8 cellular contexts compared by ENCODE assay signal in genomic region chr9:104968025-104968982, GRCh38. TPM values are rescaled to one million over a fixed set of nuclear protein-coding genes. Genes with fewer than 3 reads are reported as not detected.
A peak's percentile ranks its signal among the peaks of the same experiment; 100 is the strongest.
DNase-seq lines count a peak whose midpoint lies in the region; ATAC-seq and FAIRE-seq lines count a peak whose summit lies in the region.

No MANE protein-coding gene starts in this region.

- CTCF ChIA-PET in naive thymus-derived CD4-positive, alpha-beta T cell (lab: Charles Lee): no interaction called here

- H3K27ac ChIP-seq in KOPT-K1 (ENCODE audit: low read depth, low read length, poor library complexity, severe bottlenecking): peak overlapping the region; percentile 91
- peak overlapping the region; percentile 69 for H3K27ac ChIP-seq in naive thymus-derived CD4-positive, alpha-beta T cell (ENCODE audit: low read depth, low read length)

- peaks cover 12 to 25% (median 17%) of the 10 kb centered on the region in 7 donors for H3K4me1 Mint-ChIP-seq in naive thymus-derived CD4-positive, alpha-beta T cell
- peaks cover 14% of the 10 kb centered on the region for H3K4me1 Mint-ChIP-seq in stimulated activated effector memory CD8-positive, alpha-beta T cell treated with anti-CD3 and anti-CD28 coated beads, Interleukin-12 subunit alpha, Interleukin-12 subunit beta, amount 100 ng/mL, for 72 hours

- H3K27me3 Mint-ChIP-seq in naive thymus-derived CD4-positive, alpha-beta T cell: peaks cover 0 to 30% (median 0%) of the 10 kb centered on the region in 5 donors

- ATAC-seq in GM21825 (IDR thresholded peaks at IDR 0.05; ENCODE audit: unreplicated experiment): peak; percentile 99
- ATAC-seq in naive thymus-derived CD4-positive, alpha-beta T cell: peak; percentile 99
- ATAC-seq in stimulated activated effector memory CD8-positive, alpha-beta T cell treated with anti-CD3 and anti-CD28 coated beads, Interleukin-12 subunit alpha, Interleukin-12 subunit beta, amount 100 ng/mL, for 72 hours: peak; percentile 98

- H3K9me3 ChIP-seq in KOPT-K1 (ENCODE audit: insufficient read depth, low read length, poor library complexity, severe bottlenecking): no peaks in the 10 kb centered on the region
- no peaks in the 10 kb centered on the region for H3K9me3 ChIP-seq in naive thymus-derived CD4-positive, alpha-beta T cell (ENCODE audit: control insufficient read depth in 2 of 3, low read length in 3 of 3)

- H3K36me3 Mint-ChIP-seq in naive thymus-derived CD4-positive, alpha-beta T cell: no peaks in the 10 kb centered on the region
- peaks cover 5% of the 10 kb centered on the region for H3K36me3 Mint-ChIP-seq in stimulated activated effector memory CD8-positive, alpha-beta T cell treated with anti-CD3 and anti-CD28 coated beads, Interleukin-12 subunit alpha, Interleukin-12 subunit beta, amount 100 ng/mL, for 72 hours

- intact Hi-C loops in naive thymus-derived CD4-positive, alpha-beta T cell (cut with micrococcal nuclease): loop anchor here (1.0 to 10.0 kb wide), 13 partner anchors 23 to 874 kb away; partner anchors contain the start of genes ABCA1 (in 2 of the 2), NIPSNAP3A (in 2 of the 2), SLC44A1 (in 2 of the 2) and TMEM38B (in 2 of the 2)

- peak; percentile 77 for DNase-seq in DMS53 treated with DMSO at 0.1 percent for 48 hours (lab: John Stamatoyannopoulos, UW; ENCODE audit: unreplicated experiment)
- DNase-seq in RCC 7860 (ENCODE audit: low spot score): peak; percentile 78
- DNase-seq in activated T-helper 1 cell treated with anti-CD3 and anti-CD28 coated beads, Interleukin-2, amount 50 U/mL, for 16 hours (ENCODE audit: low read depth in 1 of 2, low spot score in 1 of 2): peak; percentile 73
- DNase-seq in fibroblast of gingiva (ENCODE audit: low read depth): peak; percentile 98
- peak; percentile 80 to 95 (median 91) for DNase-seq in naive thymus-derived CD4-positive, alpha-beta T cell
- DNase-seq in stimulated activated effector memory CD8-positive, alpha-beta T cell treated with anti-CD3 and anti-CD28 coated beads, Interleukin-12 subunit alpha, Interleukin-12 subunit beta, amount 100 ng/mL, for 72 hours (ENCODE audit: low spot score in 2 of 2): peak; percentile 83 to 94

- H3K4me3 ChIP-seq in naive thymus-derived CD4-positive, alpha-beta T cell (ENCODE audit: low read length): peak overlapping the region; percentile 85

- H3K36me3 ChIP-seq in KOPT-K1 (ENCODE audit: insufficient read depth, low read length): no peaks in the 10 kb centered on the region
- H3K36me3 ChIP-seq in naive thymus-derived CD4-positive, alpha-beta T cell (ENCODE audit: control insufficient read depth in 2 of 3, insufficient read depth in 3 of 3, low read length in 3 of 3): no peaks in the 10 kb centered on the region

- H3K4me1 ChIP-seq in naive thymus-derived CD4-positive, alpha-beta T cell (ENCODE audit: control insufficient read depth in 2 of 2, insufficient read depth in 2 of 2, low read length in 2 of 2): peaks cover 0 to 6% of the 10 kb centered on the region in 2 donors

- H3K9me3 Mint-ChIP-seq in naive thymus-derived CD4-positive, alpha-beta T cell: no peaks in the 10 kb centered on the region
- no peaks in the 10 kb centered on the region for H3K9me3 Mint-ChIP-seq in stimulated activated effector memory CD8-positive, alpha-beta T cell treated with anti-CD3 and anti-CD28 coated beads, Interleukin-12 subunit alpha, Interleukin-12 subunit beta, amount 100 ng/mL, for 72 hours

- H3K4me3 Mint-ChIP-seq in naive thymus-derived CD4-positive, alpha-beta T cell: peak overlapping the region; percentile 82 to 96 (median 94)
- H3K4me3 Mint-ChIP-seq in stimulated activated effector memory CD8-positive, alpha-beta T cell treated with anti-CD3 and anti-CD28 coated beads, Interleukin-12 subunit alpha, Interleukin-12 subunit beta, amount 100 ng/mL, for 72 hours: peak overlapping the region; percentile 92

- peaks cover 0 to 4% of the 10 kb centered on the region in 2 donors for H3K27me3 ChIP-seq in naive thymus-derived CD4-positive, alpha-beta T cell (ENCODE audit: control insufficient read depth in 2 of 2, insufficient read depth in 2 of 2, low read length in 2 of 2)

- peak overlapping the region; percentile 64 to 92 (median 86) for H3K27ac Mint-ChIP-seq in naive thymus-derived CD4-positive, alpha-beta T cell
- H3K27ac Mint-ChIP-seq in stimulated activated effector memory CD8-positive, alpha-beta T cell treated with anti-CD3 and anti-CD28 coated beads, Interleukin-12 subunit alpha, Interleukin-12 subunit beta, amount 100 ng/mL, for 72 hours: peak overlapping the region; percentile 98

- peak; percentile 49 for FAIRE-seq in RCC 7860 (lab: Jason Lieb, UNC)

- POLR2A ChIA-PET in naive thymus-derived CD4-positive, alpha-beta T cell (lab: Charles Lee): interaction anchor here (0.6 kb wide), 1 partner anchor 185 kb away, joined by 3 read pairs; no protein-coding TSS in a partner anchor

RNA-seq across cellular contexts. Expression of gene ABCA1, which starts 40.3 kb away (rescaled TPM):
- total RNA-seq in naive thymus-derived CD4-positive, alpha-beta T cell: 10 to 100 TPM in 2 of 5 experiments, 1 to 10 TPM in 2, under 1 TPM in 1; 0.58 to 19.4 (median 1.1) TPM
- polyA plus RNA-seq in naive thymus-derived CD4-positive, alpha-beta T cell: under 1 TPM; 0.25 to 0.56 TPM

Comparison
In these comparisons a context has a peak if more than half of its experiments do, and no peak if none do; other contexts are left out.
1. Peak in every context shown above with its lines: DNase-seq, ATAC-seq, H3K4me3 ChIP-seq and H3K27ac ChIP-seq.